ENCODE assay signal across 1 cellular context in genomic region chr3:107493134-107493533, GRCh38.
TF ChIP-seq lines count a peak whose summit lies in the region.

No MANE protein-coding gene starts in this region.

TF ChIP-seq in HCT116, 20 proteins besides CTCF, POLR2A, EP300 and RAD21 (continued from another document):
- no peak for TF ChIP-seq ZBTB33 (IDR thresholded peaks at IDR 0.05; ENCODE audit: extremely low read depth, insufficient replicate concordance, low read length)
- no peak for TF ChIP-seq SP1 (IDR thresholded peaks at IDR 0.05; ENCODE audit: low read depth)
- no peak for TF ChIP-seq EGR1 (IDR thresholded peaks at IDR 0.05; ENCODE audit: low read depth)
- no peak for TF ChIP-seq POLR2AphosphoS5 (IDR thresholded peaks at IDR 0.05; ENCODE audit: low read depth, low read length)
